17 cellular contexts compared by ENCODE assay signal in the genomic region with DNA sequence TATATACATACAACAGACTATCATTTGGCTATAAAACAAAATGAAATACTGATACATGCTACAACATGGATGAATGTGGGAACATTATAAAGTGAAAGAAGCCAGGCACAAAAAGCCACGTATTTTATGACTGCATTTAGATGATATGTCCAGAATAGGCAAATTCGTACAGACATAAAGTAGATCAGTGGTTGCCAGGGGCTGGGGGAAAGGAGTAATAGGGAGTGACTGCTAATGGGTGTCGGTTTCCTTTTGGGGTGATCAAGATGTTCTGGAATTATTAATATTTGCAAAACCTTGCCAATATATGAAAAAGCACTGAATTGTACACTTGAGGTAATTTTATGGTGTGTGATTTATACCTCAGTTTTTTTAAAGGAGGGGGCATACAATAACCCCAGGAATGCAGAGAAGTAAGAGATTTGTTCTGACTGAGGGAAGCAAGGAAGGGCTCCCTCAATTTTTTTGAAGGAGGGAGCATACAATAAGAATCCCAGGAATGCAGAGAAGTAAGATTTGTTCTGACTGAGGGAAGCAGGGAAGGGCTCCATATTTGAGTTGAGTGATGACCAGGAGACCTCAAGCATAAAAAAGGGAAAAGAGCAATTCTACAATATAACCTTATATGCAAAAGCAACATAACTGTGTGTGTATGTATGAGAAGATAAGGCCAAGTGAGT. TPM values are rescaled to one million over a fixed set of nuclear protein-coding genes. Genes with fewer than 3 reads are reported as not detected.
DNase-seq lines count a peak whose midpoint lies in the region; ATAC-seq and TF ChIP-seq lines count a peak whose summit lies in the region.
"Had no signal": no experiment of that assay in that cellular context is flagged by ENCODE, and none has a peak within 500 bp of the region (broad histone marks: within the 10 kb centered on the region; RNA-seq: fewer than 3 reads in every experiment).

No MANE protein-coding gene starts in this region.

- H3K4me3 Mint-ChIP-seq in activated CD4-positive, alpha-beta memory T cell treated with anti-CD3 and anti-CD28 coated beads for 36 hours, result no peak overlapping the region
- H3K4me3 Mint-ChIP-seq in activated CD4-positive, alpha-beta memory T cell treated with anti-CD3 and anti-CD28 coated beads, Interleukin-2, amount 10 ng/mL, durations not matched to agents 7 days and 5 days, result no peak overlapping the region
- no peak overlapping the region for H3K4me3 Mint-ChIP-seq in activated naive CD8-positive, alpha-beta T cell treated with anti-CD3 and anti-CD28 coated beads, Interleukin-2, amount 50 U/mL, for 24 hours
- H3K4me3 Mint-ChIP-seq in mesothelial cell of epicardium, result no peak overlapping the region
- H3K4me3 Mint-ChIP-seq: dendritic cell treated with granulocyte-macrophage colony-stimulating factor and Interleukin-4, amounts not matched to agents 40 ng/mL and 50 ng/mL, for 4 days had no signal

- no peaks in the 10 kb centered on the region for H3K27me3 Mint-ChIP-seq in activated CD4-positive, alpha-beta memory T cell treated with anti-CD3 and anti-CD28 coated beads for 36 hours
- H3K27me3 Mint-ChIP-seq in activated CD4-positive, alpha-beta memory T cell treated with anti-CD3 and anti-CD28 coated beads, Interleukin-2, amount 10 ng/mL, durations not matched to agents 7 days and 5 days, result no peaks in the 10 kb centered on the region
- H3K27me3 Mint-ChIP-seq in activated naive CD8-positive, alpha-beta T cell treated with anti-CD3 and anti-CD28 coated beads, Interleukin-2, amount 50 U/mL, for 24 hours, result no peaks in the 10 kb centered on the region
- no peaks in the 10 kb centered on the region for H3K27me3 Mint-ChIP-seq in mesothelial cell of epicardium (ENCODE audit: low read depth)
- H3K27me3 Mint-ChIP-seq: brain; dendritic cell treated with granulocyte-macrophage colony-stimulating factor and Interleukin-4, amounts not matched to agents 40 ng/mL and 50 ng/mL, for 4 days had no signal

- H3K4me1 Mint-ChIP-seq in activated CD4-positive, alpha-beta memory T cell treated with anti-CD3 and anti-CD28 coated beads for 36 hours (ENCODE audit: low read depth), result peaks cover 36% of the 10 kb centered on the region
- H3K4me1 Mint-ChIP-seq in activated CD4-positive, alpha-beta memory T cell treated with anti-CD3 and anti-CD28 coated beads, Interleukin-2, amount 10 ng/mL, durations not matched to agents 7 days and 5 days, result peaks cover 42% of the 10 kb centered on the region
- H3K4me1 Mint-ChIP-seq in activated naive CD8-positive, alpha-beta T cell treated with anti-CD3 and anti-CD28 coated beads, Interleukin-2, amount 50 U/mL, for 24 hours, result peaks cover 32% of the 10 kb centered on the region
- H3K4me1 Mint-ChIP-seq in mesothelial cell of epicardium, result peaks cover 16% of the 10 kb centered on the region

- H3K9me3 Mint-ChIP-seq in activated CD4-positive, alpha-beta memory T cell treated with anti-CD3 and anti-CD28 coated beads for 36 hours, result no peaks in the 10 kb centered on the region
- no peaks in the 10 kb centered on the region for H3K9me3 Mint-ChIP-seq in activated CD4-positive, alpha-beta memory T cell treated with anti-CD3 and anti-CD28 coated beads, Interleukin-2, amount 10 ng/mL, durations not matched to agents 7 days and 5 days
- no peaks in the 10 kb centered on the region for H3K9me3 Mint-ChIP-seq in activated naive CD8-positive, alpha-beta T cell treated with anti-CD3 and anti-CD28 coated beads, Interleukin-2, amount 50 U/mL, for 24 hours
- H3K9me3 Mint-ChIP-seq in mesothelial cell of epicardium, result no peaks in the 10 kb centered on the region
- H3K9me3 Mint-ChIP-seq: brain; dendritic cell treated with granulocyte-macrophage colony-stimulating factor and Interleukin-4, amounts not matched to agents 40 ng/mL and 50 ng/mL, for 4 days had no signal

- ATAC-seq in activated naive CD8-positive, alpha-beta T cell treated with anti-CD3 and anti-CD28 coated beads, Interleukin-2, amount 50 U/mL, for 24 hours, result no peak
- ATAC-seq: HCT116, lower lobe of right lung had no signal

- POLR2A ChIA-PET in activated CD4-positive, alpha-beta memory T cell treated with anti-CD3 and anti-CD28 coated beads for 36 hours (lab: Charles Lee), result no interaction called here
- POLR2A ChIA-PET in activated CD4-positive, alpha-beta memory T cell treated with anti-CD3 and anti-CD28 coated beads, Interleukin-2, amount 10 ng/mL, durations not matched to agents 7 days and 5 days (lab: Charles Lee), result interaction anchor here (0.8 to 1.5 kb wide), 4 partner anchors 9 to 37 kb away, joined by 3 to 6 read pairs (median 3); no protein-coding TSS in a partner anchor

- no peak overlapping the region for H3K4me3 ChIP-seq in foreskin fibroblast (ENCODE audit: low read depth in 1 of 2, low read length in 2 of 2)
- H3K4me3 ChIP-seq: lower lobe of right lung had no signal

- TF ChIP-seq CTCF in mesothelial cell of epicardium (IDR thresholded peaks at IDR 0.05; ENCODE audit: unreplicated experiment), result no peak
- no peak for TF ChIP-seq CTCF in foreskin fibroblast (IDR thresholded peaks at IDR 0.05; ENCODE audit: low read depth, low read length)
- no peak for TF ChIP-seq CTCF in GM20000 (IDR thresholded peaks at IDR 0.05; ENCODE audit: extremely low read depth, missing control alignments)

- H3K36me3 Mint-ChIP-seq in activated CD4-positive, alpha-beta memory T cell treated with anti-CD3 and anti-CD28 coated beads for 36 hours, result peaks cover 57% of the 10 kb centered on the region
- H3K36me3 Mint-ChIP-seq in activated CD4-positive, alpha-beta memory T cell treated with anti-CD3 and anti-CD28 coated beads, Interleukin-2, amount 10 ng/mL, durations not matched to agents 7 days and 5 days (ENCODE audit: low read depth), result peaks cover 83% of the 10 kb centered on the region
- H3K36me3 Mint-ChIP-seq in activated naive CD8-positive, alpha-beta T cell treated with anti-CD3 and anti-CD28 coated beads, Interleukin-2, amount 50 U/mL, for 24 hours (ENCODE audit: low read depth), result peaks cover 78% of the 10 kb centered on the region
- peaks cover 44% of the 10 kb centered on the region for H3K36me3 Mint-ChIP-seq in mesothelial cell of epicardium

- CTCF ChIA-PET in activated CD4-positive, alpha-beta memory T cell treated with anti-CD3 and anti-CD28 coated beads for 36 hours (lab: Charles Lee), result interaction anchor here (0.9 kb wide), 1 partner anchor 38 kb away, joined by 3 read pairs; no protein-coding TSS in a partner anchor
- CTCF ChIA-PET in activated CD4-positive, alpha-beta memory T cell treated with anti-CD3 and anti-CD28 coated beads, Interleukin-2, amount 10 ng/mL, durations not matched to agents 7 days and 5 days (lab: Charles Lee), result no interaction called here

- intact Hi-C loops in activated CD4-positive, alpha-beta memory T cell treated with anti-CD3 and anti-CD28 coated beads for 36 hours (cut with micrococcal nuclease), result no loop called here

- H3K27ac Mint-ChIP-seq in activated CD4-positive, alpha-beta memory T cell treated with anti-CD3 and anti-CD28 coated beads for 36 hours, result peak overlapping the region; percentile 2
- H3K27ac Mint-ChIP-seq in activated CD4-positive, alpha-beta memory T cell treated with anti-CD3 and anti-CD28 coated beads, Interleukin-2, amount 10 ng/mL, durations not matched to agents 7 days and 5 days, result no peak overlapping the region
- peak overlapping the region; percentile 59 for H3K27ac Mint-ChIP-seq in activated naive CD8-positive, alpha-beta T cell treated with anti-CD3 and anti-CD28 coated beads, Interleukin-2, amount 50 U/mL, for 24 hours
- peak overlapping the region; percentile 70 for H3K27ac Mint-ChIP-seq in mesothelial cell of epicardium
- H3K27ac Mint-ChIP-seq: brain; dendritic cell treated with granulocyte-macrophage colony-stimulating factor and Interleukin-4, amounts not matched to agents 40 ng/mL and 50 ng/mL, for 4 days had no signal

- no peak for DNase-seq in activated CD4-positive, alpha-beta memory T cell treated with anti-CD3 and anti-CD28 coated beads for 36 hours
- DNase-seq in activated CD4-positive, alpha-beta memory T cell treated with anti-CD3 and anti-CD28 coated beads, Interleukin-2, amount 10 ng/mL, durations not matched to agents 7 days and 5 days, result no peak
- DNase-seq in EL (peak; percentile 46), mesothelial cell of epicardium (ENCODE audit: low spot score in 2 of 2, unreplicated experiment in 2 of 2) (no peak), foreskin fibroblast (no peak), NCI-H1417 treated with DMSO at 0.1 percent for 48 hours (lab: John Stamatoyannopoulos, UW) (no peak), GM20000 (ENCODE audit: low spot score) (no peak)
- no peak for DNase-seq in activated naive CD8-positive, alpha-beta T cell treated with anti-CD3 and anti-CD28 coated beads, Interleukin-2, amount 50 U/mL, for 24 hours
- DNase-seq: activated effector memory CD4-positive, alpha-beta T cell treated with anti-CD3 and anti-CD28 coated beads, Interleukin-2, amount 50 U/mL, for 16 hours; glutamatergic neuron; lower lobe of right lung; NCI-H1436 treated with DMSO at 0.1 percent for 48 hours; NCI-H446; right cardiac atrium had no signal

RNA-seq across cellular contexts. Expression of gene PSMD6, which starts 6.2 kb away (rescaled TPM):
- 100 to 1,000 TPM; 104 to 109 TPM for total RNA-seq in activated CD4-positive, alpha-beta memory T cell treated with anti-CD3 and anti-CD28 coated beads for 36 hours
- total RNA-seq in activated CD4-positive, alpha-beta memory T cell treated with anti-CD3 and anti-CD28 coated beads, Interleukin-2, amount 10 ng/mL, durations not matched to agents 7 days and 5 days, result 10 to 100 TPM; 82.1 to 82.9 TPM
- 70.1 to 74.9 TPM (median 73.4 TPM) in 3 replicates for total RNA-seq in mesothelial cell of epicardium
